In the genomic region with DNA sequence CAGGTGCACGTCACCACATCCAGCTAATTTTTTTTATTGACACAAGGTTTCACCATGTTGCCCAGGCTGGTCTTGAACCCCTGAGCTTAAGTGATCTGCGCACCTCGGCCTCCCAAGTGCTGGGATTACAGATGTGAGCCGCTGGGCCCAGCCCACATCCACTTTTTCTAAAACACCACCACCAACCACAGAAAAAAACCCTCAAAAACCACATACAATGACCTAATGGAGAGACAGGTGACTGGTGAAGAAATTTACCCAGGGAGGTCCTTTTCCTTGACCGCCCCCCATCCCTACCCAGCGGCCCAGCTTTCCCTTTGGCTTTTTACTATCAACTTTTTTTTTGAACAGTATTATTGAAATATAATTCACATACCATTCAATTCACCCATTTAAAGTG, we compare ENCODE assay signal across 38 cellular contexts. TPM values are rescaled to one million over a fixed set of nuclear protein-coding genes. Genes with fewer than 3 reads are reported as not detected.
DNase-seq lines count a peak whose midpoint lies in the region; ATAC-seq, FAIRE-seq and TF ChIP-seq lines count a peak whose summit lies in the region.
"Had no signal": no experiment of that assay in that cellular context is flagged by ENCODE, and none has a peak within 500 bp of the region (broad histone marks: within the 10 kb centered on the region; RNA-seq: fewer than 3 reads in every experiment).

No MANE protein-coding gene starts in this region.

- TF ChIP-seq RAD21 in GM12878 (IDR thresholded peaks at IDR 0.05; ENCODE audit: insufficient read depth, low read depth, low read length) = no peak

- ATAC-seq in GM19463 (IDR thresholded peaks at IDR 0.05; ENCODE audit: unreplicated experiment) (peak; percentile 9), GM12878 (peak; percentile 7; the same call in 2 of the 3 replicates), HG03457 (IDR thresholded peaks at IDR 0.05; ENCODE audit: unreplicated experiment) (no peak), body of pancreas (no peak)
- ATAC-seq: A549; activated naive CD4-positive, alpha-beta T cell treated with anti-CD3 and anti-CD28 coated beads, Interleukin-2, amount 50 U/mL, for 72 hours; left cardiac atrium; mucosa of descending colon; natural killer cell treated with Interleukin-12 subunit alpha and Interleukin-12 subunit beta and Interleukin-15 and Interleukin-18, amount 100 ng/mL, for 72 hours; psoas muscle; sciatic nerve had no signal

- H4K20me1 ChIP-seq in GM12878 (ENCODE audit: control insufficient read depth, insufficient read depth) = no peaks in the 10 kb centered on the region

- peak; percentile 48 for DNase-seq in CD1c-positive myeloid dendritic cell (ENCODE audit: extremely low spot score)
- DNase-seq in NAMALWA (ENCODE audit: low spot score) = peak; percentile 40
- DNase-seq in GM12878 (ENCODE audit: low read depth, low spot score) = no peak
- DNase-seq in cardiac septum (ENCODE audit: low spot score) = no peak
- no peak for DNase-seq in body of pancreas
- DNase-seq in sigmoid colon = no peak
- DNase-seq: activated CD4-positive, alpha-beta T cell treated with anti-CD3 and anti-CD28 coated beads, Interleukin-2, amount 10 ng/mL, durations not matched to agents 24 days and 14 days; activated CD8-positive, alpha-beta memory T cell treated with anti-CD3 and anti-CD28 coated beads for 24 hours; activated effector memory CD4-positive, alpha-beta T cell treated with Interleukin-2 at 50 U/mL for 16 hours; amygdala; DMS 273 treated with DMSO at 0.1 percent for 48 hours; effector memory CD4-positive, alpha-beta T cell; H7; hypothalamus; immature natural killer cell; left cardiac atrium; mammary epithelial cell; MG63; mucosa of descending colon; NCI-H748 treated with DMSO at 0.1 percent for 48 hours; occipital lobe; psoas muscle; stimulated activated CD4-positive, alpha-beta T cell treated with anti-CD3 and anti-CD28 coated beads, Interleukin-12 subunit alpha, Interleukin-12 subunit beta, amount 100 ng/mL, for 4 hours; stimulated activated CD4-positive, alpha-beta T cell treated with anti-CD3 and anti-CD28 coated beads, Interleukin-2, amount 100 ng/mL, for 48 hours; T-helper 2 cell; tibial artery had no signal

- 86% methylated on average over 6 of the region's 6 CpGs for WGBS in GM12878 (ENCODE audit: insufficient coverage, insufficient replicate concordance, low lambda C conversion rate, missing lambda C conversion rate)
- WGBS in body of pancreas, 2 donors = 91 to 92% methylated on average over 6 of the region's 6 CpGs
- 81 to 92% methylated on average over 6 of the region's 6 CpGs for WGBS in sigmoid colon, 2 donors

- in situ Hi-C loops in GM12878 (cut with MboI) = loop anchor here (5.0 kb wide), 1 partner anchor 116 kb away; no protein-coding TSS in a partner anchor

- no peak overlapping the region for H3K4me3 ChIP-seq in GM12878
- H3K4me3 ChIP-seq in body of pancreas = no peak overlapping the region
- no peak overlapping the region for H3K4me3 ChIP-seq in sigmoid colon
- H3K4me3 ChIP-seq: A549, breast epithelium, MG63, mucosa of descending colon, psoas muscle, SK-N-MC, tibial artery, vagina had no signal

- POLR2A ChIA-PET in GM12878 (lab: Charles Lee) = no interaction called here

- TF ChIP-seq CTCF in GM12878 (IDR thresholded peaks at IDR 0.05 in 2 of 3, conservative IDR thresholded peaks at IDR 0.05 in 1 of 3; ENCODE audit: control insufficient read depth in 2 of 3, extremely low read depth in 1 of 3, insufficient read depth in 1 of 3, low read depth in 3 of 3, low read length in 3 of 3) (no peak), body of pancreas (IDR thresholded peaks at IDR 0.05) (no peak), sigmoid colon (IDR thresholded peaks at IDR 0.05) (no peak)

- TF ChIP-seq POLR2A in GM12878 (IDR thresholded peaks at IDR 0.05; ENCODE audit: low read depth, low read length) = no peak
- no peak for TF ChIP-seq POLR2A in body of pancreas (IDR thresholded peaks at IDR 0.05)
- no peak for TF ChIP-seq POLR2A in sigmoid colon (IDR thresholded peaks at IDR 0.05)

- CTCF ChIA-PET in GM12878 (lab: Yijun Ruan, JAX) = interaction anchor here (0.6 to 6.5 kb wide), 5 partner anchors 13 to 80 kb away, joined by 3 to 56 read pairs (median 3); no protein-coding TSS in a partner anchor

- no peaks in the 10 kb centered on the region for H3K27me3 ChIP-seq in GM12878 (replicated peaks in 1 of 2; ENCODE audit: control insufficient read depth in 2 of 2, insufficient read depth in 2 of 2, low read length in 1 of 2)
- H3K27me3 ChIP-seq in body of pancreas = no peaks in the 10 kb centered on the region
- no peaks in the 10 kb centered on the region for H3K27me3 ChIP-seq in sigmoid colon
- H3K27me3 ChIP-seq: breast epithelium, tibial artery, vagina had no signal

- BruUV-seq in GM12878 (replicated peaks; lab: Mats Ljungman, UMichigan) = no TSS peak

- no peak overlapping the region for H2AFZ ChIP-seq in GM12878 (ENCODE audit: control insufficient read depth, low read depth, low read length)

- peaks cover 7% of the 10 kb centered on the region; the same call in 1 of the 2 replicates for H3K79me2 ChIP-seq in GM12878 (ENCODE audit: control insufficient read depth, insufficient read depth, low read length)

- peak overlapping the region; percentile 59; the same call in 1 of the 2 replicates for H3K4me2 ChIP-seq in GM12878 (ENCODE audit: control insufficient read depth, insufficient read depth)
- H3K4me2 ChIP-seq: A549, KMS-11 had no signal

- H3K4me1 ChIP-seq in GM12878 (ENCODE audit: control insufficient read depth, insufficient read depth, low read length) = peaks cover 69% of the 10 kb centered on the region
- H3K4me1 ChIP-seq in body of pancreas = no peaks in the 10 kb centered on the region
- H3K4me1 ChIP-seq in sigmoid colon = no peaks in the 10 kb centered on the region
- H3K4me1 ChIP-seq: A549, breast epithelium, psoas muscle, vagina had no signal

- H3K9me3 ChIP-seq in GM12878 (replicated peaks; ENCODE audit: control insufficient read depth, insufficient read depth, low read length) (no peaks in the 10 kb centered on the region), body of pancreas (no peaks in the 10 kb centered on the region), sigmoid colon (no peaks in the 10 kb centered on the region)
- H3K9me3 ChIP-seq: A549, breast epithelium, MG63, mucosa of descending colon, psoas muscle, tibial artery, vagina had no signal

- no peak for FAIRE-seq in GM12878 (lab: Jason Lieb, UNC)
- FAIRE-seq: A549, colon, HTR-8/SVneo had no signal

- RAD21 ChIA-PET in GM12878 (lab: Charles Lee; ENCODE audit: unreplicated experiment) = interaction anchor here (2.2 kb wide), 1 partner anchor 13 kb away, joined by 6 read pairs; no protein-coding TSS in a partner anchor

- H3K36me3 ChIP-seq in GM12878 (ENCODE audit: control insufficient read depth in 2 of 2, insufficient read depth in 2 of 2, low read length in 1 of 2) = no peaks in the 10 kb centered on the region
- H3K36me3 ChIP-seq in body of pancreas (replicated peaks in 1 of 2; ENCODE audit: insufficient read depth in 1 of 2, low read depth in 2 of 2) = no peaks in the 10 kb centered on the region
- no peaks in the 10 kb centered on the region for H3K36me3 ChIP-seq in sigmoid colon
- H3K36me3 ChIP-seq: breast epithelium, MG63, tibial artery, vagina had no signal

- H3K27ac ChIP-seq in GM12878 (ENCODE audit: control insufficient read depth, insufficient read depth) = peak overlapping the region; percentile 11; the same call in 1 of the 2 replicates
- H3K27ac ChIP-seq in body of pancreas = no peak overlapping the region
- no peak overlapping the region for H3K27ac ChIP-seq in sigmoid colon
- H3K27ac ChIP-seq: A549, breast epithelium, KMS-11, psoas muscle, SK-N-MC, tibial artery, vagina had no signal

- TF ChIP-seq EP300 in GM12878 (IDR thresholded peaks at IDR 0.05; ENCODE audit: borderline replicate concordance in 1 of 2, control insufficient read depth in 1 of 2, low read depth in 2 of 2, low read length in 2 of 2) = no peak
- no peak for TF ChIP-seq EP300 in sigmoid colon (IDR thresholded peaks at IDR 0.05)

- no peak overlapping the region for H3K9ac ChIP-seq in GM12878 (ENCODE audit: control insufficient read depth, insufficient read depth, low read length)
- H3K9ac ChIP-seq: KMS-11 had no signal

- SMC1A ChIA-PET in GM12878 (lab: Charles Lee; ENCODE audit: uncharacterized antibody, unreplicated experiment) = interaction anchor here (1.6 kb wide), 1 partner anchor 124 kb away, joined by 3 read pairs; the partner anchor contains the start of gene STAM2

- intact Hi-C loops in GM12878 (cut with micrococcal nuclease; ENCODE audit: unreplicated experiment) (no loop called here), cardiac septum (cut with DNase I) (no loop called here), body of pancreas (cut with DNase I) (no loop called here), sigmoid colon (cut with DNase I) (no loop called here)

RNA-seq across cellular contexts. Expression of gene CACNB4, which starts 47.9 kb away (rescaled TPM):
- 12.4 and 13.5 TPM in 2 replicates for total RNA-seq in GM12878 (2013; cell fraction: nucleolus; rRNA removed)
- total RNA-seq in GM12878 (2014; rRNA removed) = 13.1 and 17.7 TPM in 2 replicates
- 21.6 and 22.7 TPM in 2 replicates for total RNA-seq in GM12878 (2014; rRNA removed; fragmentation: Illumina TruSeq; extraction: Trizol)
- 18.2 and 19.4 TPM in 2 replicates for total RNA-seq in GM12878 (2021)
- polyA plus RNA-seq in GM12878 (2011; ENCODE audit: low read depth) = 5.9 TPM
- polyA plus RNA-seq in GM12878 (2011; rRNA removed) = 2.0 and 3.2 TPM in 2 replicates
- polyA plus RNA-seq in GM12878 (2011; cell fraction: cytosol; rRNA removed) = 0.59 and 0.82 TPM in 2 replicates
- polyA plus RNA-seq in GM12878 (2011; cell fraction: nucleus; rRNA removed) = 3.8 and 5.1 TPM in 2 replicates
- 6.5 and 8.3 TPM in 2 replicates for polyA plus RNA-seq in GM12878 (2012)
- 18.3 and 20.6 TPM in 2 replicates for polyA plus RNA-seq in GM12878 (2014; fragmentation: Illumina TruSeq; extraction: Trizol)
- 1 to 10 TPM; 2.8 to 4.9 TPM for polyA plus RNA-seq in GM12878 (2014; fragmentation: Nextera tagmentation; extraction: Ambion mirVana)
- polyA plus RNA-seq in GM12878 (2014; rRNA removed) = 7.7 and 8.4 TPM in 2 replicates
- 10 to 100 TPM in 1 of 2 experiments, 1 to 10 TPM in 1; 7.5 to 10.1 TPM for polyA plus RNA-seq in GM12878 (2016; fragmentation: Nextera tagmentation; extraction: Ambion mirVana)
- polyA minus RNA-seq in GM12878 (2011; rRNA and poly(A)+ RNA removed) = 4.4 and 7.1 TPM in 2 replicates
- polyA minus RNA-seq in GM12878 (2011; cell fraction: cytosol; rRNA and poly(A)+ RNA removed) = 0.52 and 1.5 TPM in 2 replicates
- 5.9 and 9.2 TPM in 2 replicates for polyA minus RNA-seq in GM12878 (2011; cell fraction: nucleus; rRNA and poly(A)+ RNA removed)
- 0.67 TPM for total RNA-seq in cardiac septum
- 1 to 10 TPM in 1 of 2 donors, under 1 TPM in 1; 0.33 to 1.3 TPM for total RNA-seq in body of pancreas
- total RNA-seq in sigmoid colon = 1 to 10 TPM; 1.1 to 4.4 (median 2.4) TPM
- polyA plus RNA-seq in sigmoid colon = under 1 TPM; 0.23 to 0.60 (median 0.26) TPM
- polyA plus RNA-seq: mammary epithelial cell had no signal

Comparison
In these comparisons a context has a peak if more than half of its experiments do, and no peak if none do; other contexts are left out.
1. DNase-seq: peak in CD1c-positive myeloid dendritic cell (single experiment) and NAMALWA (single experiment); none in GM12878 (single experiment), cardiac septum (single experiment), body of pancreas (0 of 4) and sigmoid colon (single experiment).
2. ATAC-seq: peak in GM19463 (single experiment) and GM12878 (single experiment); none in HG03457 (single experiment) and body of pancreas (single experiment).